1 cellular context compared by ENCODE assay signal in genomic region chr4:107648178-107648991, GRCh38.
TF ChIP-seq lines count a peak whose summit lies in the region.

No MANE protein-coding gene starts in this region.

TF ChIP-seq in WTC11, 78 proteins besides CTCF, POLR2A, EP300 and RAD21 (continued from another document):
- TF ChIP-seq ERG (CRISPR knock-in tag; IDR thresholded peaks at IDR 0.05) (no peak), SMAD3 (CRISPR knock-in tag; IDR thresholded peaks at IDR 0.05; ENCODE audit: borderline replicate concordance) (no peak), USF1 (CRISPR knock-in tag; IDR thresholded peaks at IDR 0.05) (no peak), E2F5 (CRISPR knock-in tag; IDR thresholded peaks at IDR 0.05) (no peak), NR1H2 (CRISPR knock-in tag; IDR thresholded peaks at IDR 0.05) (no peak), ZBTB21 (CRISPR knock-in tag; IDR thresholded peaks at IDR 0.05; ENCODE audit: borderline replicate concordance) (no peak)
